In the genomic region with DNA sequence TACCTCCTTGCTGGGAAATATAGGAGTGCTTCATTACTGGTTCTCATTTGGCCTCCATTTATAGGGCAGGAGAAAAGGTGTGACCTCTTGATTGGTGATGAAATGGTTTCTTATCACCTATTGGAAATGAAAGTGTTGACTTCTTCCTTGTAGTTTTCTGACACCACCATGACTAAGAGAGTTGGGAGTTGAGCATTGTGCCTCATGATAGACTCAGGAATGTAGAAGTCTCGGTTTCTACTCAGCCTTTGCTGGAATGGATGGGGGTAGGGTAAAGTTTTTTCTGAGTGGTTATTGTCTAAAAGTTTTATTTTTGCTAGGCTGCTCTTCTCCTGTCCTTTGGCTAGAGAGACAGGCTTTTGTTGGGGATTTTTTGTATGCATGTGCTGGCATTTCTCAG, we compare ENCODE assay signal across 1 cellular context.
TF ChIP-seq lines count a peak whose summit lies in the region.

No MANE protein-coding gene starts in this region.

TF ChIP-seq in K562, 482 proteins besides CTCF, POLR2A, EP300 and RAD21 (continued from another document):
- TF ChIP-seq ZBTB40 (IDR thresholded peaks at IDR 0.05) (no peak), ZBTB40 (CRISPR knock-in tag; IDR thresholded peaks at IDR 0.05) (no peak), EHMT2 (IDR thresholded peaks at IDR 0.05) (peak; percentile 86), TBL1XR1 (IDR thresholded peaks at IDR 0.05; ENCODE audit: low read length in 2 of 2) (no peak), DMBX1 (CRISPR knock-in tag; IDR thresholded peaks at IDR 0.05; ENCODE audit: borderline replicate concordance) (no peak), ZNF589 (CRISPR knock-in tag; IDR thresholded peaks at IDR 0.05; ENCODE audit: low read depth) (no peak), KLF1 (tag; IDR thresholded peaks at IDR 0.05) (no peak), JUND (IDR thresholded peaks at IDR 0.05; ENCODE audit: borderline replicate concordance, low read depth, low read length) (peak; percentile 25; the same call in 1 of the 2 replicates), JUND (tag; IDR thresholded peaks at IDR 0.05; ENCODE audit: borderline replicate concordance, low read depth, low read length) (no peak), ZNF253 (CRISPR knock-in tag; conservative IDR thresholded peaks at IDR 0.05) (no peak), SP2 (IDR thresholded peaks at IDR 0.05; ENCODE audit: extremely low read depth, low read depth, low read length, poor library complexity, severe bottlenecking) (no peak), FOXM1 (IDR thresholded peaks at IDR 0.05; ENCODE audit: low read depth) (no peak), FOXM1 (CRISPR knock-in tag; IDR thresholded peaks at IDR 0.05; ENCODE audit: low read depth) (no peak), ATF1 (CRISPR knock-in tag; IDR thresholded peaks at IDR 0.05) (no peak), ATF1 (tag; IDR thresholded peaks at IDR 0.05) (no peak), HDAC8 (tag; IDR thresholded peaks at IDR 0.05) (no peak), NFIC (IDR thresholded peaks at IDR 0.05) (no peak), ZNF668 (CRISPR knock-in tag; IDR thresholded peaks at IDR 0.05) (no peak), CBFA2T3 (IDR thresholded peaks at IDR 0.05) (peak; percentile 62), TAL1 (IDR thresholded peaks at IDR 0.05) (peak; percentile 33; the same call in 1 of the 2 replicates), NCOR1 (IDR thresholded peaks at IDR 0.05) (peak; percentile 33; the same call in 1 of the 2 replicates), MLLT1 (IDR thresholded peaks at IDR 0.05) (no peak), ZBTB7A (IDR thresholded peaks at IDR 0.05; ENCODE audit: borderline replicate concordance, control insufficient read depth, low read depth, low read length) (no peak), NR2C1 (IDR thresholded peaks at IDR 0.05) (no peak), NR2C1 (tag; IDR thresholded peaks at IDR 0.05) (0 out of 2 replicates have a peak, but pooled peaks have one; percentile 15), ZNF217 (CRISPR knock-in tag; IDR thresholded peaks at IDR 0.05) (no peak), NFRKB (IDR thresholded peaks at IDR 0.05; ENCODE audit: low read depth) (no peak), PRDM10 (IDR thresholded peaks at IDR 0.05; ENCODE audit: partially characterized antibody) (no peak)
- TF ChIP-seq, protein P1, sequence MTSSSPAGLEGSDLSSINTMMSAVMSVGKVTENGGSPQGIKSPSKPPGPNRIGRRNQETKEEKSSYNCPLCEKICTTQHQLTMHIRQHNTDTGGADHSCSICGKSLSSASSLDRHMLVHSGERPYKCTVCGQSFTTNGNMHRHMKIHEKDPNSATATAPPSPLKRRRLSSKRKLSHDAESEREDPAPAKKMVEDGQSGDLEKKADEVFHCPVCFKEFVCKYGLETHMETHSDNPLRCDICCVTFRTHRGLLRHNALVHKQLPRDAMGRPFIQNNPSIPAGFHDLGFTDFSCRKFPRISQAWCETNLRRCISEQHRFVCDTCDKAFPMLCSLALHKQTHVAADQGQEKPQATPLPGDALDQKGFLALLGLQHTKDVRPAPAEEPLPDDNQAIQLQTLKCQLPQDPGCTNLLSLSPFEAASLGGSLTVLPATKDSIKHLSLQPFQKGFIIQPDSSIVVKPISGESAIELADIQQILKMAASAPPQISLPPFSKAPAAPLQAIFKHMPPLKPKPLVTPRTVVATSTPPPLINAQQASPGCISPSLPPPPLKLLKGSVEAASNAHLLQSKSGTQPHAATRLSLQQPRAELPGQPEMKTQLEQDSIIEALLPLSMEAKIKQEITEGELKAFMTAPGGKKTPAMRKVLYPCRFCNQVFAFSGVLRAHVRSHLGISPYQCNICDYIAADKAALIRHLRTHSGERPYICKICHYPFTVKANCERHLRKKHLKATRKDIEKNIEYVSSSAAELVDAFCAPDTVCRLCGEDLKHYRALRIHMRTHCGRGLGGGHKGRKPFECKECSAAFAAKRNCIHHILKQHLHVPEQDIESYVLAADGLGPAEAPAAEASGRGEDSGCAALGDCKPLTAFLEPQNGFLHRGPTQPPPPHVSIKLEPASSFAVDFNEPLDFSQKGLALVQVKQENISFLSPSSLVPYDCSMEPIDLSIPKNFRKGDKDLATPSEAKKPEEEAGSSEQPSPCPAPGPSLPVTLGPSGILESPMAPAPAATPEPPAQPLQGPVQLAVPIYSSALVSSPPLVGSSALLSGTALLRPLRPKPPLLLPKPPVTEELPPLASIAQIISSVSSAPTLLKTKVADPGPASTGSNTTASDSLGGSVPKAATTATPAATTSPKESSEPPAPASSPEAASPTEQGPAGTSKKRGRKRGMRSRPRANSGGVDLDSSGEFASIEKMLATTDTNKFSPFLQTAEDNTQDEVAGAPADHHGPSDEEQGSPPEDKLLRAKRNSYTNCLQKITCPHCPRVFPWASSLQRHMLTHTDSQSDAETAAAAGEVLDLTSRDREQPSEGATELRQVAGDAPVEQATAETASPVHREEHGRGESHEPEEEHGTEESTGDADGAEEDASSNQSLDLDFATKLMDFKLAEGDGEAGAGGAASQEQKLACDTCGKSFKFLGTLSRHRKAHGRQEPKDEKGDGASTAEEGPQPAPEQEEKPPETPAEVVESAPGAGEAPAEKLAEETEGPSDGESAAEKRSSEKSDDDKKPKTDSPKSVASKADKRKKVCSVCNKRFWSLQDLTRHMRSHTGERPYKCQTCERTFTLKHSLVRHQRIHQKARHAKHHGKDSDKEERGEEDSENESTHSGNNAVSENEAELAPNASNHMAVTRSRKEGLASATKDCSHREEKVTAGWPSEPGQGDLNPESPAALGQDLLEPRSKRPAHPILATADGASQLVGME (CRISPR knock-in tag; IDR thresholded peaks at IDR 0.05) = no peak
- TF ChIP-seq, protein P2, sequence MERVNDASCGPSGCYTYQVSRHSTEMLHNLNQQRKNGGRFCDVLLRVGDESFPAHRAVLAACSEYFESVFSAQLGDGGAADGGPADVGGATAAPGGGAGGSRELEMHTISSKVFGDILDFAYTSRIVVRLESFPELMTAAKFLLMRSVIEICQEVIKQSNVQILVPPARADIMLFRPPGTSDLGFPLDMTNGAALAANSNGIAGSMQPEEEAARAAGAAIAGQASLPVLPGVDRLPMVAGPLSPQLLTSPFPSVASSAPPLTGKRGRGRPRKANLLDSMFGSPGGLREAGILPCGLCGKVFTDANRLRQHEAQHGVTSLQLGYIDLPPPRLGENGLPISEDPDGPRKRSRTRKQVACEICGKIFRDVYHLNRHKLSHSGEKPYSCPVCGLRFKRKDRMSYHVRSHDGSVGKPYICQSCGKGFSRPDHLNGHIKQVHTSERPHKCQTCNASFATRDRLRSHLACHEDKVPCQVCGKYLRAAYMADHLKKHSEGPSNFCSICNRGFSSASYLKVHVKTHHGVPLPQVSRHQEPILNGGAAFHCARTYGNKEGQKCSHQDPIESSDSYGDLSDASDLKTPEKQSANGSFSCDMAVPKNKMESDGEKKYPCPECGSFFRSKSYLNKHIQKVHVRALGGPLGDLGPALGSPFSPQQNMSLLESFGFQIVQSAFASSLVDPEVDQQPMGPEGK (CRISPR knock-in tag; IDR thresholded peaks at IDR 0.05; ENCODE audit: borderline replicate concordance) = no peak
